Comparison of ENCODE assay signal across 15 cellular contexts in genomic region chr3:47265008-47265407, GRCh38. TPM values are rescaled to one million over a fixed set of nuclear protein-coding genes. Genes with fewer than 3 reads are reported as not detected.
DNase-seq lines count a peak whose midpoint lies in the region; ATAC-seq and TF ChIP-seq lines count a peak whose summit lies in the region.
"Had no signal": no experiment of that assay in that cellular context is flagged by ENCODE, and none has a peak within 500 bp of the region (broad histone marks: within the 10 kb centered on the region; RNA-seq: fewer than 3 reads in every experiment).

No MANE protein-coding gene starts in this region.

- H3K14ac ChIP-seq in IMR-90 (replicated peaks; ENCODE audit: low read depth, low read length), result no peak overlapping the region

- H2BK5ac ChIP-seq in IMR-90 (ENCODE audit: low read depth, low read length, poor library complexity, severe bottlenecking), result no peak overlapping the region

- H3K4me1 ChIP-seq in BLaER1 treated with 17β-estradiol and CSF1 and Interleukin-3, amounts not matched to agents 10 nM and 100 nM, result peaks cover 33 to 65% (median 45%) of the 10 kb centered on the region in 10 experiments
- H3K4me1 ChIP-seq in IMR-90 (ENCODE audit: control insufficient read depth, insufficient read depth, low read length) (peaks cover 6% of the 10 kb centered on the region), spleen (peaks cover 0 to 11% (median 2%) of the 10 kb centered on the region in 6 donors)

- H4K20me1 ChIP-seq in BLaER1 treated with 17β-estradiol and CSF1 and Interleukin-3, amounts not matched to agents 10 nM and 100 nM, result no peaks in the 10 kb centered on the region; a peak in 2 of 22 replicates
- H4K20me1 ChIP-seq in IMR-90 (ENCODE audit: insufficient read depth, low read length), result no peaks in the 10 kb centered on the region

- H3K4ac ChIP-seq in IMR-90 (ENCODE audit: low read depth, low read length), result 0 out of 2 replicates have a peak overlapping the region, but pooled peaks have one; percentile 0

- WGBS in IMR-90 (ENCODE audit: extremely low coverage in 2 of 2, insufficient read length in 1 of 2), 2 experiments, result 86% methylated on average over 1 of the region's 1 CpG; no CpG with 5 or more reads in 1 of the 2 experiments
- 95 to 100% (median 98%) methylated on average over 1 of the region's 1 CpG for WGBS in spleen, 5 donors

- no peaks in the 10 kb centered on the region for H3K9me1 ChIP-seq in IMR-90 (ENCODE audit: insufficient read depth, low read length)

- H2AK9ac ChIP-seq in IMR-90 (replicated peaks; ENCODE audit: low read depth, low read length, poor library complexity), result no peak overlapping the region

- no peak overlapping the region; the same call in 1 of the 2 replicates for H2BK120ac ChIP-seq in IMR-90 (ENCODE audit: low read depth, low read length)

- peaks cover 0 to 3% (median 0%) of the 10 kb centered on the region in 11 experiments; a peak in 1 of 22 replicates for H3K36me3 ChIP-seq in BLaER1 treated with 17β-estradiol and CSF1 and Interleukin-3, amounts not matched to agents 10 nM and 100 nM
- H3K36me3 ChIP-seq in IMR-90 (ENCODE audit: control insufficient read depth, insufficient read depth, low read length), result no peaks in the 10 kb centered on the region
- H3K36me3 ChIP-seq in spleen, result no peaks in the 10 kb centered on the region
- H3K36me3 ChIP-seq: BE2C had no signal

- no peaks in the 10 kb centered on the region for H3K27me3 ChIP-seq in BLaER1 treated with 17β-estradiol and CSF1 and Interleukin-3, amounts not matched to agents 10 nM and 100 nM
- H3K27me3 ChIP-seq in IMR-90 (ENCODE audit: control insufficient read depth, insufficient read depth, low read length), result peaks cover 10% of the 10 kb centered on the region
- H3K27me3 ChIP-seq in spleen (replicated peaks in 1 of 7), result no peaks in the 10 kb centered on the region
- H3K27me3 ChIP-seq: BE2C had no signal

- TF ChIP-seq RAD21 in IMR-90 (IDR thresholded peaks at IDR 0.05; ENCODE audit: low read length), result no peak

- dilution Hi-C loops in IMR-90 (cut with HindIII; ENCODE audit: low sequenced_read_pairs, unreplicated experiment), result no loop called here

- ATAC-seq in IMR-90 (ENCODE audit: low read depth), result no peak
- ATAC-seq: CD8-positive, alpha-beta T cell; GM23338 had no signal

- CTCF ChIA-PET in IMR-90 (lab: Yijun Ruan, JAX), result no interaction called here

- H4K91ac ChIP-seq in IMR-90 (ENCODE audit: insufficient read depth, low read depth, low read length), result no peak overlapping the region

- in situ Hi-C loops in IMR-90 (cut with MboI; ENCODE audit: low sequenced_read_pairs), result no loop called here

- no peak overlapping the region for H3K56ac ChIP-seq in IMR-90 (ENCODE audit: extremely low read depth, insufficient read depth, low read length)

- no peaks in the 10 kb centered on the region for H3K79me1 ChIP-seq in IMR-90 (ENCODE audit: low read depth in 1 of 2, low read length in 2 of 2)

- H3K9ac ChIP-seq in BLaER1 treated with 17β-estradiol and CSF1 and Interleukin-3, amounts not matched to agents 10 nM and 100 nM, result 0 out of 22 replicates have a peak overlapping the region, but pooled peaks of 1 of the 11 experiments have one; percentile 9
- H3K9ac ChIP-seq in IMR-90 (ENCODE audit: low read depth, low read length), result no peak overlapping the region

- H3K9me3 ChIP-seq in BLaER1 treated with 17β-estradiol and CSF1 and Interleukin-3, amounts not matched to agents 10 nM and 100 nM (replicated peaks in 1 of 11), result no peaks in the 10 kb centered on the region
- no peaks in the 10 kb centered on the region for H3K9me3 ChIP-seq in IMR-90 (ENCODE audit: control insufficient read depth, insufficient read depth, low read length)
- H3K9me3 ChIP-seq in spleen, result no peaks in the 10 kb centered on the region
- H3K9me3 ChIP-seq: BE2C had no signal

- no peak overlapping the region for H2BK15ac ChIP-seq in IMR-90 (ENCODE audit: low read depth, low read length)

- H4K5ac ChIP-seq in IMR-90 (ENCODE audit: low read depth, low read length), result no peak overlapping the region

- peak overlapping the region in 3 of 11 experiments; percentile 45 to 77 (median 55); a peak in 6 of 22 replicates for H3K27ac ChIP-seq in BLaER1 treated with 17β-estradiol and CSF1 and Interleukin-3, amounts not matched to agents 10 nM and 100 nM
- no peak overlapping the region for H3K27ac ChIP-seq in IMR-90 (ENCODE audit: insufficient read depth, low read length)
- H3K27ac ChIP-seq in spleen, result no peak overlapping the region
- H3K27ac ChIP-seq: HL-60 had no signal

- no peak overlapping the region for H4K8ac ChIP-seq in IMR-90 (ENCODE audit: low read depth in 2 of 2, low read length in 2 of 2)

- peak overlapping the region in 8 of 11 experiments; percentile 55 to 85 (median 68); a peak in 12 of 22 replicates for H3K4me2 ChIP-seq in BLaER1 treated with 17β-estradiol and CSF1 and Interleukin-3, amounts not matched to agents 10 nM and 100 nM
- no peak overlapping the region for H3K4me2 ChIP-seq in IMR-90 (ENCODE audit: low read depth, low read length)
- H3K4me2 ChIP-seq: GM23338 had no signal

- no peak for TF ChIP-seq CTCF in IMR-90 (conservative IDR thresholded peaks at IDR 0.05; ENCODE audit: low read depth, low read length)
- no peak for TF ChIP-seq CTCF in spleen (IDR thresholded peaks at IDR 0.05 in 8 of 11, conservative IDR thresholded peaks at IDR 0.05 in 3 of 11)

- H2BK20ac ChIP-seq in IMR-90 (ENCODE audit: low read depth, low read length), result no peak overlapping the region

- DNase-seq in IMR-90 (no peak), spleen (peak; percentile 47), OCI-M1 (lab: John Stamatoyannopoulos, UW) (no peak), NCI-H2107 (lab: John Stamatoyannopoulos, UW) (no peak), globus pallidus (ENCODE audit: low spot score) (no peak)
- DNase-seq: ACHN; BE2C; Calu3; CD8-positive, alpha-beta T cell; DMS79 treated with DMSO at 0.1 percent for 48 hours; GF-D8; HCEC 1CT had no signal

- H3K4me3 ChIP-seq in BLaER1 treated with 17β-estradiol and CSF1 and Interleukin-3, amounts not matched to agents 10 nM and 100 nM, result no peak overlapping the region
- H3K4me3 ChIP-seq in IMR-90 (ENCODE audit: insufficient read depth, low read depth, low read length) (no peak overlapping the region), spleen (no peak overlapping the region)
- H3K4me3 ChIP-seq: GM23338 had no signal

- H3K23ac ChIP-seq in IMR-90 (ENCODE audit: low read depth, low read length), result no peak overlapping the region

- intact Hi-C loops in IMR-90 (cut with micrococcal nuclease), result no loop called here
- intact Hi-C loops in spleen (cut with DNase I; ENCODE audit: low total_unique reads), result no loop called here

- TF ChIP-seq POLR2A in IMR-90 (IDR thresholded peaks at IDR 0.05; ENCODE audit: low read depth, low read length) (no peak), spleen (IDR thresholded peaks at IDR 0.05) (no peak)

- no peak overlapping the region for H3K18ac ChIP-seq in IMR-90 (ENCODE audit: low read depth, low read length)

- POLR2A ChIA-PET in IMR-90 (lab: Charles Lee; ENCODE audit: unreplicated experiment), result no interaction called here

- no peak overlapping the region for H2AFZ ChIP-seq in IMR-90 (replicated peaks; ENCODE audit: low read length, poor library complexity)
- H2AFZ ChIP-seq: GM23338 had no signal

- no peak overlapping the region for H2AK5ac ChIP-seq in IMR-90 (ENCODE audit: low read depth, low read length)

- BruUV-seq in IMR-90 (replicated peaks; lab: Mats Ljungman, UMichigan), result no TSS peak

TF ChIP-seq in IMR-90, 13 proteins besides CTCF, POLR2A, EP300 and RAD21 (continues in another document):
- TF ChIP-seq NFE2L2 (IDR thresholded peaks at IDR 0.05; ENCODE audit: low read depth, low read length), result no peak
- TF ChIP-seq FOS (IDR thresholded peaks at IDR 0.05; ENCODE audit: low read depth, low read length), result no peak
- TF ChIP-seq MAFK (IDR thresholded peaks at IDR 0.05; ENCODE audit: low read depth, low read length), result no peak
- TF ChIP-seq ELK1 (IDR thresholded peaks at IDR 0.05; ENCODE audit: borderline replicate concordance, low read depth, low read length), result no peak
- TF ChIP-seq USF2 (IDR thresholded peaks at IDR 0.05; ENCODE audit: low read depth, low read length), result no peak
- TF ChIP-seq MAZ (IDR thresholded peaks at IDR 0.05; ENCODE audit: borderline replicate concordance, low read depth, low read length), result no peak
- no peak for TF ChIP-seq RCOR1 (IDR thresholded peaks at IDR 0.05; ENCODE audit: insufficient replicate concordance, low read length)
- no peak for TF ChIP-seq BHLHE40 (IDR thresholded peaks at IDR 0.05; ENCODE audit: low read depth, low read length)
- TF ChIP-seq RFX5 (IDR thresholded peaks at IDR 0.05; ENCODE audit: low read depth, low read length), result no peak
- TF ChIP-seq MXI1 (IDR thresholded peaks at IDR 0.05; ENCODE audit: borderline replicate concordance, low read depth, low read length), result no peak
- TF ChIP-seq SMC3 (IDR thresholded peaks at IDR 0.05; ENCODE audit: low read depth, low read length), result no peak

RNA-seq across cellular contexts. Expression of gene KIF9, which starts 17.6 kb away (rescaled TPM):
- 1.8 and 3.6 TPM in 2 replicates for total RNA-seq in IMR-90 (2012; rRNA removed)
- 5.0 and 5.7 TPM in 2 replicates for polyA plus RNA-seq in IMR-90 (2012; rRNA removed)
- polyA plus RNA-seq in IMR-90 (2012; cell fraction: cytosol; rRNA removed), result 4.1 and 4.4 TPM in 2 replicates
- polyA plus RNA-seq in IMR-90 (2012; cell fraction: nucleus; rRNA removed; ENCODE audit: low replicate concordance), result 1.9 and 2.4 TPM in 2 replicates
- 10 to 100 TPM in 2 of 7 donors, 1 to 10 TPM in 5; 3.9 to 15.8 (median 6.6) TPM for total RNA-seq in spleen
- 10 to 100 TPM in 1 of 3 donors, 1 to 10 TPM in 2; 3.8 to 12.3 (median 6.8) TPM for polyA plus RNA-seq in spleen

RNA-seq across cellular contexts. Expression of gene KLHL18, which starts 17.7 kb away (rescaled TPM):
- total RNA-seq in IMR-90 (2012; rRNA removed) (38.9 and 76.2 TPM in 2 replicates), spleen (10 to 100 TPM; 22.0 to 44.6 (median 31.3) TPM)
- polyA plus RNA-seq in IMR-90 (2012; rRNA removed) (29.1 and 40.0 TPM in 2 replicates), spleen (10 to 100 TPM; 19.2 to 28.3 (median 26.9) TPM)
- 40.1 and 43.2 TPM in 2 replicates for polyA plus RNA-seq in IMR-90 (2012; cell fraction: cytosol; rRNA removed)
- 33.9 and 40.9 TPM in 2 replicates for polyA plus RNA-seq in IMR-90 (2012; cell fraction: nucleus; rRNA removed; ENCODE audit: low replicate concordance)
